Comparison of ENCODE assay signal across 2 cellular contexts in genomic region chr17:75571197-75571884, GRCh38.
TF ChIP-seq lines count a peak whose summit lies in the region.

No MANE protein-coding gene starts in this region.

TF ChIP-seq in SK-N-SH treated with all-trans-retinoic acid at 6 μM for 48 hours, 23 proteins besides CTCF, POLR2A, EP300 and RAD21 (continued from another document):
- TF ChIP-seq, protein P1, sequence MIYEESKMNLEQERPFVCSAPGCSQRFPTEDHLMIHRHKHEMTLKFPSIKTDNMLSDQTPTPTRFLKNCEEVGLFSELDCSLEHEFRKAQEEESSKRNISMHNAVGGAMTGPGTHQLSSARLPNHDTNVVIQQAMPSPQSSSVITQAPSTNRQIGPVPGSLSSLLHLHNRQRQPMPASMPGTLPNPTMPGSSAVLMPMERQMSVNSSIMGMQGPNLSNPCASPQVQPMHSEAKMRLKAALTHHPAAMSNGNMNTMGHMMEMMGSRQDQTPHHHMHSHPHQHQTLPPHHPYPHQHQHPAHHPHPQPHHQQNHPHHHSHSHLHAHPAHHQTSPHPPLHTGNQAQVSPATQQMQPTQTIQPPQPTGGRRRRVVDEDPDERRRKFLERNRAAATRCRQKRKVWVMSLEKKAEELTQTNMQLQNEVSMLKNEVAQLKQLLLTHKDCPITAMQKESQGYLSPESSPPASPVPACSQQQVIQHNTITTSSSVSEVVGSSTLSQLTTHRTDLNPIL (CRISPR knock-in tag; IDR thresholded peaks at IDR 0.05; ENCODE audit: low read depth): no peak
- TF ChIP-seq, protein P2, sequence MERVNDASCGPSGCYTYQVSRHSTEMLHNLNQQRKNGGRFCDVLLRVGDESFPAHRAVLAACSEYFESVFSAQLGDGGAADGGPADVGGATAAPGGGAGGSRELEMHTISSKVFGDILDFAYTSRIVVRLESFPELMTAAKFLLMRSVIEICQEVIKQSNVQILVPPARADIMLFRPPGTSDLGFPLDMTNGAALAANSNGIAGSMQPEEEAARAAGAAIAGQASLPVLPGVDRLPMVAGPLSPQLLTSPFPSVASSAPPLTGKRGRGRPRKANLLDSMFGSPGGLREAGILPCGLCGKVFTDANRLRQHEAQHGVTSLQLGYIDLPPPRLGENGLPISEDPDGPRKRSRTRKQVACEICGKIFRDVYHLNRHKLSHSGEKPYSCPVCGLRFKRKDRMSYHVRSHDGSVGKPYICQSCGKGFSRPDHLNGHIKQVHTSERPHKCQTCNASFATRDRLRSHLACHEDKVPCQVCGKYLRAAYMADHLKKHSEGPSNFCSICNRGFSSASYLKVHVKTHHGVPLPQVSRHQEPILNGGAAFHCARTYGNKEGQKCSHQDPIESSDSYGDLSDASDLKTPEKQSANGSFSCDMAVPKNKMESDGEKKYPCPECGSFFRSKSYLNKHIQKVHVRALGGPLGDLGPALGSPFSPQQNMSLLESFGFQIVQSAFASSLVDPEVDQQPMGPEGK (CRISPR knock-in tag; IDR thresholded peaks at IDR 0.05; ENCODE audit: borderline replicate concordance): no peak

TF ChIP-seq in SK-N-SH, 30 proteins besides CTCF, POLR2A, EP300 and RAD21 (continued from another document):
- no peak for TF ChIP-seq NFIC (IDR thresholded peaks at IDR 0.05; ENCODE audit: borderline replicate concordance)
- TF ChIP-seq RCOR1 (IDR thresholded peaks at IDR 0.05; ENCODE audit: low read length): no peak
- no peak for TF ChIP-seq RFX5 (IDR thresholded peaks at IDR 0.05; ENCODE audit: low read length)
- no peak for TF ChIP-seq ELF1 (IDR thresholded peaks at IDR 0.05)
- no peak for TF ChIP-seq POLR2AphosphoS5 (IDR thresholded peaks at IDR 0.05; ENCODE audit: low read depth, low read length)
- no peak for TF ChIP-seq IRF3 (IDR thresholded peaks at IDR 0.05; ENCODE audit: low read depth, low read length)
- no peak for TF ChIP-seq SIN3A (IDR thresholded peaks at IDR 0.05; ENCODE audit: borderline replicate concordance, low read depth, low read length)
- no peak for TF ChIP-seq CHD2 (IDR thresholded peaks at IDR 0.05; ENCODE audit: low read length, partially characterized antibody)
- no peak for TF ChIP-seq MXI1 (IDR thresholded peaks at IDR 0.05; ENCODE audit: low read depth, low read length)
- TF ChIP-seq RXRA (IDR thresholded peaks at IDR 0.05; ENCODE audit: borderline replicate concordance, low read depth): no peak
- TF ChIP-seq GABPA (IDR thresholded peaks at IDR 0.05; ENCODE audit: low read depth): no peak
- TF ChIP-seq MEF2A (IDR thresholded peaks at IDR 0.05; ENCODE audit: borderline replicate concordance, low read depth): no peak
- TF ChIP-seq MAX (IDR thresholded peaks at IDR 0.05; ENCODE audit: low read depth): no peak
- no peak for TF ChIP-seq SMC3 (IDR thresholded peaks at IDR 0.05; ENCODE audit: low read depth, low read length)
- TF ChIP-seq JUND (IDR thresholded peaks at IDR 0.05): no peak
- TF ChIP-seq FOXM1 (IDR thresholded peaks at IDR 0.05; ENCODE audit: low read depth): no peak
- TF ChIP-seq EZH2phosphoT487 (IDR thresholded peaks at IDR 0.05; ENCODE audit: borderline replicate concordance, low read depth): no peak
- no peak for TF ChIP-seq YY1 (IDR thresholded peaks at IDR 0.05; ENCODE audit: low read depth)
- no peak for TF ChIP-seq ZBTB33 (IDR thresholded peaks at IDR 0.05; ENCODE audit: borderline replicate concordance, low read depth)
